In the genomic region with DNA sequence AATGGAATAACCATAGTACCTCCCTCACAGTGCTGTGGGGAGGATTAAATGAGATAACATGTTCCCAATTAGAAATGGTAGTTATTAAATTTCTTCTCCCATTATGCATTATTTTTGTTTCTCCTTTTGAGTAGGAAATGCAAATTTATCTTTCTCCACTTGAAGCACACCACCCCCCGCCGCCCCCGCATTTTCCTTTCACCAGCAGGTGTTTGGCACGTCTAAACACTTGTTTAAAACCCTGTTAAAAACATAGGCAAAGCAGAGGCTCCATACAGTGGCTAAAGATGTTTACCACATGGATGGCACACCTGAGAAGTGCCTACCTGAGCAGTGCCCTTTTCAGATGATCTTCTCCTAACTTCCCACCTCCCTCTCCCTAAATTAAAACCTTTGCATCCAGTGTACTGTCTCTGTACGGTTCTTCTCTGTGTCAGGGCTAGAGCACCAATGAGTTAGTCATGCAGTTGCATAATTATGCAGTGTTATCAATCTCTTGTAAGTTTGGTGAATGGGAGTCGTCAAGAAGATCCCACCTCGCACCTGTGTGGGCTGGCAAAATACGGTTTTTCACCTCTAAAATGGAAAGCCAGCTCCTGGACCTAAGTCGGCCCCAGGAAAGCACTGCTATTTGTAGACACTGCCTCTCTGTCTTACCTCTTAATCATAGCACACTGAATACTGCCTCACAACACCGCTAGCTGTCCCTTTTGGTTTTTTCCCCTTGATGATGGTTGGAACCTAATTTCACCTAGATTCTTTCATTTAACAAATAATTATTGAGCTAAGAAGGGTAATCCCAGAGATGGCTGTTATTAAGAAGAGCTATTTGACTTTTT, we compare ENCODE assay signal across 12 cellular contexts.
DNase-seq lines count a peak whose midpoint lies in the region; ATAC-seq, FAIRE-seq and TF ChIP-seq lines count a peak whose summit lies in the region.
"Had no signal": no experiment of that assay in that cellular context is flagged by ENCODE, and none has a peak within 500 bp of the region (broad histone marks: within the 10 kb centered on the region; RNA-seq: fewer than 3 reads in every experiment).

No MANE protein-coding gene starts in this region.

- 52 to 63% (median 61%) methylated on average over 10 of the region's 10 CpGs for WGBS in ovary, 3 donors

- peaks cover 17 to 31% (median 28%) of the 10 kb centered on the region in 4 donors for H3K4me1 Mint-ChIP-seq in CD4-positive, alpha-beta memory T cell

- CTCF ChIA-PET in CD4-positive, alpha-beta memory T cell (lab: Charles Lee; ENCODE audit: partially characterized antibody): interaction anchor here (0.6 kb wide), 1 partner anchor 1125 kb away, joined by 4 read pairs; no protein-coding TSS in a partner anchor

- H3K27me3 ChIP-seq in CD4-positive, alpha-beta memory T cell (ENCODE audit: insufficient read depth, low read length): no peaks in the 10 kb centered on the region
- H3K27me3 ChIP-seq in ovary: no peaks in the 10 kb centered on the region

- TF ChIP-seq EP300 in ovary (IDR thresholded peaks at IDR 0.05): no peak

- H3K27me3 Mint-ChIP-seq in CD4-positive, alpha-beta memory T cell: no peaks in the 10 kb centered on the region

- H3K4me3 Mint-ChIP-seq in CD4-positive, alpha-beta memory T cell: peak overlapping the region in 3 of 8 donors; percentile 11 to 32 (median 13)

- H3K4me1 ChIP-seq in CD4-positive, alpha-beta memory T cell (ENCODE audit: insufficient read depth, low read length): peaks cover 25% of the 10 kb centered on the region
- no peaks in the 10 kb centered on the region for H3K4me1 ChIP-seq in ovary (ENCODE audit: insufficient read depth)

- H3K9me3 Mint-ChIP-seq in CD4-positive, alpha-beta memory T cell: no peaks in the 10 kb centered on the region

- no peaks in the 10 kb centered on the region for H3K36me3 ChIP-seq in CD4-positive, alpha-beta memory T cell (ENCODE audit: insufficient read depth, low read length)
- H3K36me3 ChIP-seq in ovary: no peaks in the 10 kb centered on the region

- intact Hi-C loops in CD4-positive, alpha-beta memory T cell (cut with micrococcal nuclease): loop anchor here (10.0 kb wide), 1 partner anchor 59 kb away; no protein-coding TSS in a partner anchor
- intact Hi-C loops in ovary (cut with DNase I): no loop called here

- no peak overlapping the region for H3K27ac ChIP-seq in CD4-positive, alpha-beta memory T cell (ENCODE audit: low read depth, low read length)
- no peak overlapping the region for H3K27ac ChIP-seq in ovary

- no peak for TF ChIP-seq CTCF in ovary (IDR thresholded peaks at IDR 0.05)

- FAIRE-seq in HTR-8/SVneo (lab: Jason Lieb, UNC): no peak

- ATAC-seq in HG02759 (IDR thresholded peaks at IDR 0.05; ENCODE audit: unreplicated experiment): peak; percentile 38

- H3K36me3 Mint-ChIP-seq in CD4-positive, alpha-beta memory T cell: no peaks in the 10 kb centered on the region

- TF ChIP-seq POLR2A in ovary (IDR thresholded peaks at IDR 0.05): no peak

- POLR2A ChIA-PET in CD4-positive, alpha-beta memory T cell (lab: Charles Lee; ENCODE audit: partially characterized antibody): no interaction called here

- no peaks in the 10 kb centered on the region for H3K9me3 ChIP-seq in CD4-positive, alpha-beta memory T cell (ENCODE audit: control insufficient read depth in 1 of 2, low read length in 2 of 2)
- H3K9me3 ChIP-seq in ovary: no peaks in the 10 kb centered on the region

- DNase-seq in NCI-H510A treated with DMSO at 0.1 percent for 48 hours (lab: John Stamatoyannopoulos, UW): peak; percentile 38
- DNase-seq in NCI-H510A (lab: John Stamatoyannopoulos, UW): no peak
- DNase-seq in activated T-cell treated with anti-CD3 and anti-CD28 coated beads for 4 hours: peak; percentile 15
- DNase-seq in stimulated activated CD4-positive, alpha-beta T cell treated with anti-CD3 and anti-CD28 coated beads, Interleukin-1b, Interleukin-23, amount 100 ng/mL, for 4 hours (ENCODE audit: low read depth in 2 of 2): peak; percentile 12 to 22
- DNase-seq in CD4-positive, alpha-beta memory T cell: no peak
- no peak for DNase-seq in HTR-8/SVneo (ENCODE audit: insufficient read length, low spot score)
- DNase-seq in ovary: no peak
- DNase-seq: 8988T, DMS79 treated with DMSO at 0.1 percent for 48 hours, erythroblast, NCI-H446 had no signal

- peak overlapping the region in 3 of 7 donors; percentile 6 to 29 (median 9) for H3K27ac Mint-ChIP-seq in CD4-positive, alpha-beta memory T cell

- H3K4me3 ChIP-seq in CD4-positive, alpha-beta memory T cell (ENCODE audit: low read length in 2 of 2): no peak overlapping the region
- no peak overlapping the region for H3K4me3 ChIP-seq in ovary

Comparison
In these comparisons a context has a peak if more than half of its experiments do, and no peak if none do; other contexts are left out.
1. DNase-seq: peak in NCI-H510A treated with DMSO at 0.1 percent for 48 hours (single experiment), activated T-cell treated with anti-CD3 and anti-CD28 coated beads for 4 hours (single experiment) and stimulated activated CD4-positive, alpha-beta T cell treated with anti-CD3 and anti-CD28 coated beads, Interleukin-1b, Interleukin-23, amount 100 ng/mL, for 4 hours (2 of 2); none in NCI-H510A (single experiment), CD4-positive, alpha-beta memory T cell (0 of 5), HTR-8/SVneo (single experiment) and ovary (0 of 5).